ENCODE assay signal across 15 cellular contexts in the genomic region with DNA sequence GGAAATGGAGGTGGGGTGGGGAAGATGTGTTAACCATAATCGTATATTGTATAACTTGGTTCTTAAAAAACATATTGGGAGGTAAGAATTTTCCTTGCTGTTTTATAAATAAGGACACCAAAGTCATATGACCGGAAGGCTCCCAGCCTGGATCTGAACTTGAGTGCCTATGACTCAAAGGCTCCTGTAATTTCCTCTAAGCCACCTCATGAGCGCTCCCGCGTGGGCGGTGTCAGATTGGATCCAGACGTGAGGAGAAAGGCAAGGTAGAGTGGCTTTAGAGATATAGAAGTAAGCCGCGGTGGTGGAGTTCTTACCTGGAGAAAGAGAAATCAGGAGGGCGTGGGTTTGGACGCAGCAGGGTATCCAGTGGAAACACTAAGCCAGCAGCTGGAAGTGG.
DNase-seq lines count a peak whose midpoint lies in the region; FAIRE-seq and TF ChIP-seq lines count a peak whose summit lies in the region.
"Had no signal": no experiment of that assay in that cellular context is flagged by ENCODE, and none has a peak within 500 bp of the region (broad histone marks: within the 10 kb centered on the region; RNA-seq: fewer than 3 reads in every experiment).

No MANE protein-coding gene starts in this region.

- no peak overlapping the region for H3K27ac Mint-ChIP-seq in mesothelial cell of epicardium
- H3K27ac Mint-ChIP-seq: naive B cell; stimulated activated memory B cell treated with anti-CD40 and anti-IgM and Interleukin-4, amounts not matched to agents 10 μg/mL and 1 μg/mL and 100 μg/mL, for 72 hours had no signal

- in situ Hi-C loops in GM13977 (cut with MboI; ENCODE audit: low pct_unique_long_range_greater_than_20kb, low sequenced_read_pairs, unreplicated experiment): no loop called here

- intact Hi-C loops in dorsolateral prefrontal cortex (cut with DNase I) (no loop called here), ovary (cut with DNase I) (no loop called here)

- H3K4me1 Mint-ChIP-seq in mesothelial cell of epicardium: no peaks in the 10 kb centered on the region
- H3K4me1 Mint-ChIP-seq: naive B cell; stimulated activated memory B cell treated with anti-CD40 and anti-IgM and Interleukin-4, amounts not matched to agents 10 μg/mL and 1 μg/mL and 100 μg/mL, for 72 hours had no signal

- H3K4me3 Mint-ChIP-seq in mesothelial cell of epicardium: no peak overlapping the region
- H3K4me3 Mint-ChIP-seq: naive B cell; stimulated activated memory B cell treated with anti-CD40 and anti-IgM and Interleukin-4, amounts not matched to agents 10 μg/mL and 1 μg/mL and 100 μg/mL, for 72 hours had no signal

- H3K9me3 Mint-ChIP-seq in mesothelial cell of epicardium: peaks cover 8% of the 10 kb centered on the region

- 75 to 86% (median 83%) methylated on average over 11 of the region's 11 CpGs for WGBS in ovary, 3 donors

- H3K4me3 ChIP-seq in bronchial epithelial cell (ENCODE audit: low read depth, low read length) (no peak overlapping the region), dorsolateral prefrontal cortex (no peak overlapping the region), ovary (no peak overlapping the region)
- H3K4me3 ChIP-seq: BLaER1, uterus had no signal

- peaks cover 29% of the 10 kb centered on the region for H3K27me3 Mint-ChIP-seq in mesothelial cell of epicardium (ENCODE audit: low read depth)

- FAIRE-seq in bronchial epithelial cell (lab: Jason Lieb, UNC): no peak
- FAIRE-seq: H1 had no signal

- no peak for TF ChIP-seq CTCF in bronchial epithelial cell (IDR thresholded peaks at IDR 0.05; ENCODE audit: insufficient read depth, low read length, severe bottlenecking)
- TF ChIP-seq CTCF in GM13977 (IDR thresholded peaks at IDR 0.05; ENCODE audit: extremely low read depth, insufficient read depth, missing control alignments): no peak
- TF ChIP-seq CTCF in dorsolateral prefrontal cortex (IDR thresholded peaks at IDR 0.05 in 54 of 56, conservative IDR thresholded peaks at IDR 0.05 in 2 of 56; ENCODE audit: low read depth in 1 of 56, partially characterized antibody in 56 of 56): no peak
- no peak for TF ChIP-seq CTCF in ovary (IDR thresholded peaks at IDR 0.05)
- TF ChIP-seq CTCF in mesothelial cell of epicardium (IDR thresholded peaks at IDR 0.05; ENCODE audit: unreplicated experiment): no peak

- no peak for TF ChIP-seq POLR2A in ovary (IDR thresholded peaks at IDR 0.05)

- DNase-seq in AG08396 (ENCODE audit: low spot score) (peak; percentile 36), HT-29 (ENCODE audit: low spot score) (peak; percentile 3), bronchial epithelial cell (ENCODE audit: low read depth) (peak; percentile 85), islet precursor cell (peak; percentile 72), GM13977 (ENCODE audit: low spot score) (no peak), dorsolateral prefrontal cortex (no peak), ovary (no peak), mesothelial cell of epicardium (ENCODE audit: low spot score in 2 of 2, unreplicated experiment in 2 of 2) (no peak)
- DNase-seq: left cardiac atrium, naive B cell, NCI-H226, uterus had no signal

- no peaks in the 10 kb centered on the region for H3K36me3 ChIP-seq in bronchial epithelial cell (ENCODE audit: control insufficient read depth, insufficient read depth, low read length)
- H3K36me3 ChIP-seq in ovary: no peaks in the 10 kb centered on the region
- H3K36me3 ChIP-seq: BLaER1, uterus had no signal

- H3K4me1 ChIP-seq in ovary (ENCODE audit: insufficient read depth): no peaks in the 10 kb centered on the region
- H3K4me1 ChIP-seq: uterus had no signal

- no peaks in the 10 kb centered on the region for H3K9me3 ChIP-seq in ovary
- H3K9me3 ChIP-seq: uterus had no signal

- H3K27me3 ChIP-seq in bronchial epithelial cell (ENCODE audit: control insufficient read depth, insufficient read depth, low read length) (no peaks in the 10 kb centered on the region), dorsolateral prefrontal cortex (peaks cover 0 to 5% (median 0%) of the 10 kb centered on the region in 45 donors), ovary (no peaks in the 10 kb centered on the region)
- H3K27me3 ChIP-seq: BLaER1, uterus had no signal

- no peaks in the 10 kb centered on the region for H3K36me3 Mint-ChIP-seq in mesothelial cell of epicardium
- H3K36me3 Mint-ChIP-seq: stimulated activated memory B cell treated with anti-CD40 and anti-IgM and Interleukin-4, amounts not matched to agents 10 μg/mL and 1 μg/mL and 100 μg/mL, for 72 hours had no signal

- TF ChIP-seq EP300 in ovary (IDR thresholded peaks at IDR 0.05): no peak

- H3K27ac ChIP-seq in dorsolateral prefrontal cortex: no peak overlapping the region
- no peak overlapping the region for H3K27ac ChIP-seq in ovary
- H3K27ac ChIP-seq: BLaER1, uterus had no signal

Comparison
In these comparisons a context has a peak if more than half of its experiments do, and no peak if none do; other contexts are left out.
1. DNase-seq: peak in AG08396 (single experiment), HT-29 (single experiment), bronchial epithelial cell (single experiment) and islet precursor cell (single experiment); none in GM13977 (single experiment), dorsolateral prefrontal cortex (0 of 10), ovary (0 of 5) and mesothelial cell of epicardium (0 of 2).